2 cellular contexts compared by ENCODE assay signal in genomic region chr6:30826961-30827342, GRCh38.
TF ChIP-seq lines count a peak whose summit lies in the region.

No MANE protein-coding gene starts in this region.

TF ChIP-seq in HEK293, 187 proteins besides CTCF, POLR2A, EP300 and RAD21:
- TF ChIP-seq KLF17 (tag by site-specific recombination; IDR thresholded peaks at IDR 0.05) (0 out of 2 replicates have a peak, but pooled peaks have one; percentile 20), ZBTB48 (tag by site-specific recombination; IDR thresholded peaks at IDR 0.05) (peak; percentile 56; the same call in 1 of the 2 replicates), ZNF600 (tag by site-specific recombination; IDR thresholded peaks at IDR 0.05) (peak; percentile 75), ZFHX2 (tag by site-specific recombination; conservative IDR thresholded peaks at IDR 0.05) (0 out of 2 replicates have a peak, but pooled peaks have one; percentile 12), ZNF555 (tag by site-specific recombination; conservative IDR thresholded peaks at IDR 0.05) (no peak)
- TF ChIP-seq, protein P1, sequence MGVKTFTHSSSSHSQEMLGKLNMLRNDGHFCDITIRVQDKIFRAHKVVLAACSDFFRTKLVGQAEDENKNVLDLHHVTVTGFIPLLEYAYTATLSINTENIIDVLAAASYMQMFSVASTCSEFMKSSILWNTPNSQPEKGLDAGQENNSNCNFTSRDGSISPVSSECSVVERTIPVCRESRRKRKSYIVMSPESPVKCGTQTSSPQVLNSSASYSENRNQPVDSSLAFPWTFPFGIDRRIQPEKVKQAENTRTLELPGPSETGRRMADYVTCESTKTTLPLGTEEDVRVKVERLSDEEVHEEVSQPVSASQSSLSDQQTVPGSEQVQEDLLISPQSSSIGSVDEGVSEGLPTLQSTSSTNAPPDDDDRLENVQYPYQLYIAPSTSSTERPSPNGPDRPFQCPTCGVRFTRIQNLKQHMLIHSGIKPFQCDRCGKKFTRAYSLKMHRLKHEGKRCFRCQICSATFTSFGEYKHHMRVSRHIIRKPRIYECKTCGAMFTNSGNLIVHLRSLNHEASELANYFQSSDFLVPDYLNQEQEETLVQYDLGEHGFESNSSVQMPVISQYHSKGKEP (tag by site-specific recombination; IDR thresholded peaks at IDR 0.05): no peak

TF ChIP-seq in GM12878, 131 proteins besides CTCF, POLR2A, EP300 and RAD21:
- no peak for TF ChIP-seq GATAD2B (conservative IDR thresholded peaks at IDR 0.05; ENCODE audit: low read depth)
- TF ChIP-seq ZZZ3 (IDR thresholded peaks at IDR 0.05; ENCODE audit: control insufficient read depth, insufficient read length, low read depth): no peak
- TF ChIP-seq IKZF1 (conservative IDR thresholded peaks at IDR 0.05): 0 out of 2 replicates have a peak, but pooled peaks have one; percentile 18
- no peak for TF ChIP-seq IRF5 (IDR thresholded peaks at IDR 0.05; ENCODE audit: borderline replicate concordance)
